In the genomic region with DNA sequence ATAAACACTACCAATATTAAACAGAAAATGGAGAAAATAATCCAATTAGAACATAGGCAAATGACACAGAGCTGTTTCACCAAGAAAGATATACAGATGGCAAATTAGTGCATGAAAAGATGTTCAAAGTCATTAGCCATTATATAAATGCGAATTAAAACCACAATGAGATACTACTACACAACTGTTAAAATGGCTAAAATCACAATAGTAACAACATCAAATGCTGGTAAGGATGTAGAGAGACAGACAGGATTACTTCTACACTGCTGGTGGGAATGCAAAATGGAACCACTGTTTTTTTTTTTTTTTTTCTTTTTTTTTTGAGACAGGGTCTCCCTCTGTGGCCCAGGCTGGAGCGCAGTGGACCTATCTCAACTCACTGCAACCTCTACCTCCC, we compare ENCODE assay signal across 19 cellular contexts.
DNase-seq lines count a peak whose midpoint lies in the region; ATAC-seq, FAIRE-seq and TF ChIP-seq lines count a peak whose summit lies in the region.
"Had no signal": no experiment of that assay in that cellular context is flagged by ENCODE, and none has a peak within 500 bp of the region (broad histone marks: within the 10 kb centered on the region; RNA-seq: fewer than 3 reads in every experiment).

No MANE protein-coding gene starts in this region.

- no peak for FAIRE-seq in K562 (lab: Jason Lieb, UNC)
- FAIRE-seq: GM12892 had no signal

- no peaks in the 10 kb centered on the region for H3K9me1 ChIP-seq in K562 (ENCODE audit: control insufficient read depth, insufficient read depth, low read length)

- TF ChIP-seq POLR2A in K562 (conservative IDR thresholded peaks at IDR 0.05) = no peak

- peak overlapping the region; percentile 65 for H3K27ac Mint-ChIP-seq in activated naive CD4-positive, alpha-beta T cell treated with anti-CD3 and anti-CD28 coated beads, Interleukin-2, amount 50 U/mL, for 24 hours
- H3K27ac Mint-ChIP-seq in neural progenitor cell = no peak overlapping the region
- H3K27ac Mint-ChIP-seq in nephron progenitor cell = no peak overlapping the region
- H3K27ac Mint-ChIP-seq: CD8-positive, alpha-beta T cell; HFFc6 had no signal

- H3K27me3 ChIP-seq in K562 (ENCODE audit: control insufficient read depth in 2 of 2, insufficient read depth in 2 of 2, low read length in 2 of 2) (peaks cover 23 to 24% of the 10 kb centered on the region in 2 experiments), neural progenitor cell (peaks cover 16% of the 10 kb centered on the region), PC-3 (ENCODE audit: low read length) (no peaks in the 10 kb centered on the region)

- H3K9ac ChIP-seq in K562 (ENCODE audit: insufficient read depth in 1 of 2, low read depth in 2 of 2, low read length in 2 of 2) = no peak overlapping the region
- H3K9ac ChIP-seq in neural progenitor cell = no peak overlapping the region
- no peak overlapping the region for H3K9ac ChIP-seq in PC-3 (ENCODE audit: low read length)

- no peak for ATAC-seq in K562
- no peak for ATAC-seq in PC-3
- ATAC-seq: CD8-positive, alpha-beta T cell had no signal

- no peak for DNase-seq in activated naive CD4-positive, alpha-beta T cell (lab: John Stamatoyannopoulos, UW)
- no peak for DNase-seq in K562 (ENCODE audit: extremely low read depth in 1 of 4, low spot score in 3 of 4)
- no peak for DNase-seq in neural progenitor cell (ENCODE audit: low spot score)
- DNase-seq in nephron progenitor cell = no peak
- DNase-seq in caudate nucleus (lab: John Stamatoyannopoulos, UW) = no peak
- no peak for DNase-seq in PC-3
- DNase-seq: 8988T; AML-193; C1 segment of cervical spinal cord; Caco-2; CD8-positive, alpha-beta T cell; DND-41; GDM1; GOT3; HFFc6 had no signal

- no peak for TF ChIP-seq EP300 in K562 (IDR thresholded peaks at IDR 0.05; ENCODE audit: low read length)

- peaks cover 2% of the 10 kb centered on the region for H3K36me3 Mint-ChIP-seq in activated naive CD4-positive, alpha-beta T cell treated with anti-CD3 and anti-CD28 coated beads, Interleukin-2, amount 50 U/mL, for 24 hours
- peaks cover 4% of the 10 kb centered on the region for H3K36me3 Mint-ChIP-seq in neural progenitor cell
- H3K36me3 Mint-ChIP-seq in nephron progenitor cell (ENCODE audit: low read depth) = peaks cover 5% of the 10 kb centered on the region

- no peaks in the 10 kb centered on the region for H3K9me3 ChIP-seq in HEK293 (ENCODE audit: control insufficient read depth, insufficient read depth, low read depth, low read length)
- no peaks in the 10 kb centered on the region for H3K9me3 ChIP-seq in K562 (replicated peaks; ENCODE audit: control insufficient read depth, insufficient read depth, low read depth, low read length)
- peaks cover 8% of the 10 kb centered on the region for H3K9me3 ChIP-seq in neural progenitor cell (ENCODE audit: low read depth)
- no peaks in the 10 kb centered on the region for H3K9me3 ChIP-seq in PC-3 (ENCODE audit: low read length)
- H3K9me3 ChIP-seq: Caco-2 had no signal

- intact Hi-C loops in K562 (cut with micrococcal nuclease) (loop anchor here (5.0 to 10.0 kb wide), 3 partner anchors 117 to 270 kb away; partner anchors contain the start of gene RHEB), PC-3 (cut with micrococcal nuclease) (no loop called here)

- H3K4me3 ChIP-seq in HEK293 (ENCODE audit: low read depth, low read length) = no peak overlapping the region
- no peak overlapping the region for H3K4me3 ChIP-seq in K562
- no peak overlapping the region for H3K4me3 ChIP-seq in neural progenitor cell
- H3K4me3 ChIP-seq in PC-3 (ENCODE audit: low read length) = no peak overlapping the region
- H3K4me3 ChIP-seq: HAP-1 had no signal

- H3K4me2 ChIP-seq in K562 (ENCODE audit: insufficient read depth, low read length) (no peak overlapping the region), neural progenitor cell (no peak overlapping the region), PC-3 (ENCODE audit: low read length) (no peak overlapping the region)

- BruUV-seq in K562 (replicated peaks; lab: Mats Ljungman, UMichigan) (no TSS peak), PC-3 (replicated peaks; lab: Mats Ljungman, UMichigan) (no TSS peak)

- H2AFZ ChIP-seq in K562 (ENCODE audit: low read depth, low read length) (no peak overlapping the region), neural progenitor cell (replicated peaks) (no peak overlapping the region), PC-3 (ENCODE audit: low read length) (no peak overlapping the region)

- H3F3A ChIP-seq in neural progenitor cell (ENCODE audit: low read depth) = peaks cover 34% of the 10 kb centered on the region
- no peaks in the 10 kb centered on the region for H3F3A ChIP-seq in PC-3 (ENCODE audit: low read length, unreplicated experiment)

- H3K4me1 ChIP-seq in HEK293 (ENCODE audit: control insufficient read depth, insufficient read depth, low read length) = 0 out of 2 replicates have a peak, but pooled peaks cover 4% of the 10 kb centered on the region
- peaks cover 6 to 15% of the 10 kb centered on the region in 2 experiments; a peak in 3 of 5 replicates for H3K4me1 ChIP-seq in K562 (replicated peaks in 1 of 2; ENCODE audit: control insufficient read depth in 2 of 2, insufficient read depth in 2 of 2, low read length in 2 of 2)
- peaks cover 12% of the 10 kb centered on the region for H3K4me1 ChIP-seq in neural progenitor cell
- peaks cover 24% of the 10 kb centered on the region for H3K4me1 ChIP-seq in PC-3 (ENCODE audit: insufficient read depth, low read length)

- H4K20me1 ChIP-seq in K562 (replicated peaks; ENCODE audit: control insufficient read depth, insufficient read depth, low read length) = peaks cover 1% of the 10 kb centered on the region
- H4K20me1 ChIP-seq in neural progenitor cell (ENCODE audit: low read depth) = peaks cover 15% of the 10 kb centered on the region
- H4K20me1 ChIP-seq in PC-3 (ENCODE audit: low read length) = no peaks in the 10 kb centered on the region

- no peak overlapping the region for H3K27ac ChIP-seq in HEK293 (ENCODE audit: extremely low read depth, low read depth, low read length)
- H3K27ac ChIP-seq in K562 (ENCODE audit: extremely low read depth, low read depth, low read length) = no peak overlapping the region
- no peak overlapping the region for H3K27ac ChIP-seq in neural progenitor cell
- H3K27ac ChIP-seq in caudate nucleus (ENCODE audit: low read depth, low read length) = no peak overlapping the region
- no peak overlapping the region for H3K27ac ChIP-seq in PC-3 (ENCODE audit: low read length)

- no peak for TF ChIP-seq CTCF in HEK293 (tag by site-specific recombination; IDR thresholded peaks at IDR 0.05)
- TF ChIP-seq CTCF in K562 (IDR thresholded peaks at IDR 0.05 in 2 of 3, conservative IDR thresholded peaks at IDR 0.05 in 1 of 3; ENCODE audit: insufficient read depth in 2 of 3, low read depth in 1 of 3, low read length in 3 of 3) = no peak
- no peak for TF ChIP-seq CTCF in neural progenitor cell (IDR thresholded peaks at IDR 0.05)
- no peak for TF ChIP-seq CTCF in nephron progenitor cell (IDR thresholded peaks at IDR 0.05)
- TF ChIP-seq CTCF in PC-3 (conservative IDR thresholded peaks at IDR 0.05; ENCODE audit: low read depth, low read length) = no peak

- H3K4me1 Mint-ChIP-seq in activated naive CD4-positive, alpha-beta T cell treated with anti-CD3 and anti-CD28 coated beads, Interleukin-2, amount 50 U/mL, for 24 hours = peaks cover 29% of the 10 kb centered on the region
- peaks cover 18% of the 10 kb centered on the region for H3K4me1 Mint-ChIP-seq in neural progenitor cell
- peaks cover 38% of the 10 kb centered on the region for H3K4me1 Mint-ChIP-seq in nephron progenitor cell

- no peaks in the 10 kb centered on the region for H3K36me3 ChIP-seq in HEK293 (ENCODE audit: control insufficient read depth in 2 of 2, insufficient read depth in 1 of 2, low read length in 2 of 2)
- no peaks in the 10 kb centered on the region for H3K36me3 ChIP-seq in K562 (ENCODE audit: control insufficient read depth, insufficient read depth, low read length)
- H3K36me3 ChIP-seq in neural progenitor cell = no peaks in the 10 kb centered on the region
- no peaks in the 10 kb centered on the region for H3K36me3 ChIP-seq in PC-3 (ENCODE audit: low read depth, low read length)
- H3K36me3 ChIP-seq: HAP-1 had no signal

- POLR2A ChIA-PET in HEK293 (lab: Yijun Ruan, JAX) (no interaction called here), K562 (lab: Yijun Ruan, JAX) (no interaction called here), PC-3 (lab: Charles Lee; ENCODE audit: unreplicated experiment) (no interaction called here)

- no peak for TF ChIP-seq RAD21 in K562 (CRISPR knock-in tag; conservative IDR thresholded peaks at IDR 0.05 in 1 of 2, IDR thresholded peaks at IDR 0.05 in 1 of 2)

- no peaks in the 10 kb centered on the region for H3K9me2 ChIP-seq in PC-3 (replicated peaks; ENCODE audit: low read length)

- H3K27me3 Mint-ChIP-seq in activated naive CD4-positive, alpha-beta T cell treated with anti-CD3 and anti-CD28 coated beads, Interleukin-2, amount 50 U/mL, for 24 hours = no peaks in the 10 kb centered on the region
- H3K27me3 Mint-ChIP-seq in neural progenitor cell (ENCODE audit: insufficient read depth, low read depth) (peaks cover 2% of the 10 kb centered on the region), nephron progenitor cell (ENCODE audit: low read depth, poor library complexity) (peaks cover 48% of the 10 kb centered on the region)

- H3K79me2 ChIP-seq in K562 (ENCODE audit: control insufficient read depth, insufficient read depth, low read length) (no peaks in the 10 kb centered on the region), neural progenitor cell (ENCODE audit: low read depth) (peaks cover 7% of the 10 kb centered on the region), PC-3 (ENCODE audit: low read length) (peaks cover 19% of the 10 kb centered on the region)

- CTCF ChIA-PET in HEK293 (lab: Yijun Ruan, JAX) (interaction anchor here (0.7 to 2.3 kb wide), 10 partner anchors 10 to 316 kb away, joined by 3 to 7 read pairs (median 4); no protein-coding TSS in a partner anchor), K562 (lab: Yijun Ruan, JAX; ENCODE audit: low intra/inter-chr PET ratio) (no interaction called here), PC-3 (lab: Charles Lee) (no interaction called here)

- no peaks in the 10 kb centered on the region for H3K9me3 Mint-ChIP-seq in activated naive CD4-positive, alpha-beta T cell treated with anti-CD3 and anti-CD28 coated beads, Interleukin-2, amount 50 U/mL, for 24 hours
- peaks cover 11% of the 10 kb centered on the region for H3K9me3 Mint-ChIP-seq in neural progenitor cell
- peaks cover 21% of the 10 kb centered on the region for H3K9me3 Mint-ChIP-seq in nephron progenitor cell
- H3K9me3 Mint-ChIP-seq: HFFc6 had no signal

- no peak overlapping the region for H3K4me3 Mint-ChIP-seq in activated naive CD4-positive, alpha-beta T cell treated with anti-CD3 and anti-CD28 coated beads, Interleukin-2, amount 50 U/mL, for 24 hours
- H3K4me3 Mint-ChIP-seq in neural progenitor cell = peak overlapping the region; percentile 56
- no peak overlapping the region for H3K4me3 Mint-ChIP-seq in nephron progenitor cell
- H3K4me3 Mint-ChIP-seq: CD8-positive, alpha-beta T cell; HFFc6 had no signal

- 10% methylated on average over 2 of the region's 2 CpGs for WGBS in K562 (ENCODE audit: insufficient coverage, low coverage, missing lambda C conversion rate)

- in situ Hi-C loops in K562 (cut with MboI) = no loop called here

TF ChIP-seq in K562, 482 proteins besides CTCF, POLR2A, EP300 and RAD21 (continues in another document):
- peak; percentile 88 for TF ChIP-seq RBM25 (IDR thresholded peaks at IDR 0.05; ENCODE audit: low read depth, low read length, severe bottlenecking)
- no peak for TF ChIP-seq CBX3 (IDR thresholded peaks at IDR 0.05; ENCODE audit: borderline replicate concordance in 1 of 2, low read length in 2 of 2)
